23 cellular contexts compared by ENCODE assay signal in genomic region chr7:74489997-74490396, GRCh38.
"Had no signal": no experiment of that assay in that cellular context is flagged by ENCODE, and none has a peak within 500 bp of the region (broad histone marks: within the 10 kb centered on the region; RNA-seq: fewer than 3 reads in every experiment).

No MANE protein-coding gene starts in this region.

- H3K27ac ChIP-seq: ascending aorta, brain microvascular endothelial cell, esophagus muscularis mucosa, foreskin keratinocyte, parathyroid adenoma, spleen, testis, uterus had no signal

- DNase-seq: activated CD4-positive, alpha-beta memory T cell treated with anti-CD3 and anti-CD28 coated beads for 36 hours; activated CD4-positive, alpha-beta T cell treated with anti-CD3 and anti-CD28 coated beads, Interleukin-2, amount 10 ng/mL, durations not matched to agents 24 days and 14 days; activated CD8-positive, alpha-beta memory T cell treated with anti-CD3 and anti-CD28 coated beads, Interleukin-2, amount 50 U/mL, for 4 hours; activated gamma-delta T cell; activated naive CD4-positive, alpha-beta T cell treated with anti-CD3 and anti-CD28 coated beads, Interleukin-2, amount 10 ng/mL, durations not matched to agents 7 days and 5 days; activated naive CD8-positive, alpha-beta T cell treated with anti-CD3 and anti-CD28 coated beads, Interleukin-2, amount 10 ng/mL, durations not matched to agents 7 days and 5 days; activated T-cell treated with anti-CD3 and anti-CD28 coated beads, Interleukin-2, amount 50 U/mL, for 1 hour; brain microvascular endothelial cell; foreskin keratinocyte; left cardiac atrium; left ventricle myocardium superior; psoas muscle; spleen; stimulated activated naive CD4-positive, alpha-beta T cell; T-helper 1 cell; testis; uterus had no signal

- H3K4me1 ChIP-seq: ascending aorta, foreskin keratinocyte, parathyroid adenoma, spleen, testis, uterus had no signal

- H3K9me3 Mint-ChIP-seq: activated CD4-positive, alpha-beta T cell treated with anti-CD3 and anti-CD28 coated beads, Interleukin-2, amount 10 ng/mL, durations not matched to agents 24 days and 14 days; activated naive CD4-positive, alpha-beta T cell treated with anti-CD3 and anti-CD28 coated beads, Interleukin-2, amount 10 ng/mL, durations not matched to agents 7 days and 5 days; activated T-helper 1 cell treated with anti-CD3 and anti-CD28 coated beads, Interleukin-12 subunit alpha, Interleukin-12 subunit beta, Interleukin-2, Interleukin-4 antibody, amounts not matched to agents 30 ng/mL and 10 ng/mL and 1 ng/mL, durations not matched to agents 14 hours and 24 hours and 36 hours; type B pancreatic cell had no signal

- H3K4me3 Mint-ChIP-seq: activated CD4-positive, alpha-beta memory T cell treated with anti-CD3 and anti-CD28 coated beads for 36 hours; activated CD4-positive, alpha-beta T cell treated with anti-CD3 and anti-CD28 coated beads, Interleukin-2, amount 10 ng/mL, durations not matched to agents 24 days and 14 days; activated naive CD4-positive, alpha-beta T cell treated with anti-CD3 and anti-CD28 coated beads, Interleukin-2, amount 10 ng/mL, durations not matched to agents 7 days and 5 days; activated naive CD8-positive, alpha-beta T cell treated with anti-CD3 and anti-CD28 coated beads, Interleukin-2, amount 10 ng/mL, durations not matched to agents 7 days and 5 days; activated T-helper 1 cell treated with anti-CD3 and anti-CD28 coated beads, Interleukin-12 subunit alpha, Interleukin-12 subunit beta, Interleukin-2, Interleukin-4 antibody, amounts not matched to agents 30 ng/mL and 10 ng/mL and 1 ng/mL, durations not matched to agents 14 hours and 24 hours and 36 hours; type B pancreatic cell had no signal

- FAIRE-seq: keratinocyte had no signal

- H3K27me3 ChIP-seq: ascending aorta, brain microvascular endothelial cell, esophagus muscularis mucosa, foreskin keratinocyte, spleen, testis, uterus had no signal

- ATAC-seq: foreskin keratinocyte, left ventricle myocardium superior had no signal

- H3K9me3 ChIP-seq: ascending aorta, psoas muscle, testis, uterus had no signal

- H2AFZ ChIP-seq: parathyroid adenoma had no signal

- H3K36me3 Mint-ChIP-seq: activated CD4-positive, alpha-beta memory T cell treated with anti-CD3 and anti-CD28 coated beads for 36 hours; activated naive CD4-positive, alpha-beta T cell treated with anti-CD3 and anti-CD28 coated beads, Interleukin-2, amount 10 ng/mL, durations not matched to agents 7 days and 5 days; activated naive CD8-positive, alpha-beta T cell treated with anti-CD3 and anti-CD28 coated beads, Interleukin-2, amount 10 ng/mL, durations not matched to agents 7 days and 5 days had no signal

- H3K9ac ChIP-seq: parathyroid adenoma had no signal

- H3K27me3 Mint-ChIP-seq: activated CD4-positive, alpha-beta memory T cell treated with anti-CD3 and anti-CD28 coated beads for 36 hours; activated CD4-positive, alpha-beta T cell treated with anti-CD3 and anti-CD28 coated beads, Interleukin-2, amount 10 ng/mL, durations not matched to agents 24 days and 14 days; type B pancreatic cell had no signal

- H3K4me3 ChIP-seq: ascending aorta, esophagus muscularis mucosa, psoas muscle, spleen, testis, uterus had no signal

- H3K36me3 ChIP-seq: ascending aorta, brain microvascular endothelial cell, esophagus muscularis mucosa, spleen, uterus had no signal

- H3K27ac Mint-ChIP-seq: activated CD4-positive, alpha-beta memory T cell treated with anti-CD3 and anti-CD28 coated beads for 36 hours; activated CD4-positive, alpha-beta T cell treated with anti-CD3 and anti-CD28 coated beads, Interleukin-2, amount 10 ng/mL, durations not matched to agents 24 days and 14 days; activated naive CD4-positive, alpha-beta T cell treated with anti-CD3 and anti-CD28 coated beads, Interleukin-2, amount 10 ng/mL, durations not matched to agents 7 days and 5 days; activated naive CD8-positive, alpha-beta T cell treated with anti-CD3 and anti-CD28 coated beads, Interleukin-2, amount 10 ng/mL, durations not matched to agents 7 days and 5 days; activated T-helper 1 cell treated with anti-CD3 and anti-CD28 coated beads, Interleukin-12 subunit alpha, Interleukin-12 subunit beta, Interleukin-2, Interleukin-4 antibody, amounts not matched to agents 30 ng/mL and 10 ng/mL and 1 ng/mL, durations not matched to agents 14 hours and 24 hours and 36 hours; type B pancreatic cell had no signal

- H3K4me1 Mint-ChIP-seq: activated CD4-positive, alpha-beta T cell treated with anti-CD3 and anti-CD28 coated beads, Interleukin-2, amount 10 ng/mL, durations not matched to agents 24 days and 14 days; activated naive CD4-positive, alpha-beta T cell treated with anti-CD3 and anti-CD28 coated beads, Interleukin-2, amount 10 ng/mL, durations not matched to agents 7 days and 5 days; activated naive CD8-positive, alpha-beta T cell treated with anti-CD3 and anti-CD28 coated beads, Interleukin-2, amount 10 ng/mL, durations not matched to agents 7 days and 5 days had no signal
